In genomic region chr12:31315089-31315725, GRCh38 we compare ENCODE assay signal across 16 cellular contexts. TPM values are rescaled to one million over a fixed set of nuclear protein-coding genes. Genes with fewer than 3 reads are reported as not detected.
DNase-seq lines count a peak whose midpoint lies in the region; ATAC-seq and TF ChIP-seq lines count a peak whose summit lies in the region.
"Had no signal": no experiment of that assay in that cellular context is flagged by ENCODE, and none has a peak within 500 bp of the region (broad histone marks: within the 10 kb centered on the region; RNA-seq: fewer than 3 reads in every experiment).

No MANE protein-coding gene starts in this region.

- H2BK120ac ChIP-seq in H9 (ENCODE audit: low read depth, low read length, poor library complexity, severe bottlenecking) = no peak overlapping the region

- no peak overlapping the region for H4K5ac ChIP-seq in H9 (ENCODE audit: insufficient read length, low read depth, low read length)

- no peaks in the 10 kb centered on the region for H3K27me3 Mint-ChIP-seq in activated CD4-positive, alpha-beta T cell treated with anti-CD3 and anti-CD28 coated beads for 36 hours
- H3K27me3 Mint-ChIP-seq in WTC11 (ENCODE audit: low read depth) (no peaks in the 10 kb centered on the region), H9 (ENCODE audit: low read depth) (no peaks in the 10 kb centered on the region)
- H3K27me3 Mint-ChIP-seq in naive thymus-derived CD4-positive, alpha-beta T cell = no peaks in the 10 kb centered on the region

- no peak overlapping the region for H3K4me2 ChIP-seq in H9 (ENCODE audit: insufficient read depth, insufficient read length, low read length)

- no peak overlapping the region for H4K91ac ChIP-seq in H9 (ENCODE audit: insufficient read length, low read depth, low read length)

- H3K56ac ChIP-seq in H9 (ENCODE audit: insufficient read length, low read depth, low read length) = no peak overlapping the region

- H3K23me2 ChIP-seq in H9 (ENCODE audit: insufficient read length, low read depth, low read length, poor library complexity, severe bottlenecking) = no peaks in the 10 kb centered on the region

- H3K79me1 ChIP-seq in H9 (ENCODE audit: insufficient read depth, low read depth, low read length, poor library complexity, severe bottlenecking) = no peaks in the 10 kb centered on the region

- CTCF ChIA-PET in activated CD4-positive, alpha-beta T cell treated with anti-CD3 and anti-CD28 coated beads for 36 hours (lab: Charles Lee) = interaction anchor here (0.6 to 1.6 kb wide), 3 partner anchors 41 to 282 kb away, joined by 3 to 4 read pairs (median 4); no protein-coding TSS in a partner anchor
- CTCF ChIA-PET in WTC11 (lab: Charles Lee) = interaction anchor here (0.7 kb wide), 1 partner anchor 43 kb away, joined by 6 read pairs; no protein-coding TSS in a partner anchor
- CTCF ChIA-PET in naive thymus-derived CD4-positive, alpha-beta T cell (lab: Charles Lee) = no interaction called here

- intact Hi-C loops in activated CD4-positive, alpha-beta T cell treated with anti-CD3 and anti-CD28 coated beads for 36 hours (cut with DNase I, micrococcal nuclease) = no loop called here
- intact Hi-C loops in naive thymus-derived CD4-positive, alpha-beta T cell (cut with micrococcal nuclease) = loop anchor here in 1 of 2 donors (1.0 kb wide), 1 partner anchor 12 kb away; no protein-coding TSS in a partner anchor

- no peak overlapping the region for H2AK5ac ChIP-seq in H9 (ENCODE audit: insufficient read length, low read length)

- no peak overlapping the region for H3K4me3 ChIP-seq in naive thymus-derived CD4-positive, alpha-beta T cell (ENCODE audit: low read length)
- H3K4me3 ChIP-seq: SJCRH30 had no signal

- no peak overlapping the region for H3K9ac ChIP-seq in H9 (ENCODE audit: extremely low read depth, insufficient read length, low read length)

- H4K8ac ChIP-seq in H9 (replicated peaks; ENCODE audit: insufficient read length, low read depth, low read length) = no peak overlapping the region

- H3K27ac Mint-ChIP-seq in activated CD4-positive, alpha-beta T cell treated with anti-CD3 and anti-CD28 coated beads for 36 hours = peak overlapping the region; percentile 69
- H3K27ac Mint-ChIP-seq in WTC11 = peak overlapping the region; percentile 57
- H3K27ac Mint-ChIP-seq in naive thymus-derived CD4-positive, alpha-beta T cell = peak overlapping the region in 6 of 9 donors; percentile 11 to 80 (median 42)
- peak overlapping the region in 1 of 3 experiments; percentile 54; a peak in 1 of 7 replicates for H3K27ac Mint-ChIP-seq in H9

- WGBS in H9 (ENCODE audit: extremely low coverage, insufficient read length, low lambda C conversion rate) = no CpG with 5 or more reads among the region's 2 CpGs

- H3K23ac ChIP-seq in H9 (ENCODE audit: insufficient read length, low read depth, low read length) = no peak overlapping the region

- peaks cover 19 to 37% of the 10 kb centered on the region in 2 donors for H3K4me1 ChIP-seq in naive thymus-derived CD4-positive, alpha-beta T cell (ENCODE audit: control insufficient read depth in 2 of 2, insufficient read depth in 2 of 2, low read length in 2 of 2)
- peaks cover 7% of the 10 kb centered on the region for H3K4me1 ChIP-seq in H9 (ENCODE audit: insufficient read depth, low read length)

- peaks cover 50% of the 10 kb centered on the region for H3K36me3 Mint-ChIP-seq in activated CD4-positive, alpha-beta T cell treated with anti-CD3 and anti-CD28 coated beads for 36 hours (ENCODE audit: low read depth)
- H3K36me3 Mint-ChIP-seq in WTC11 = peaks cover 30% of the 10 kb centered on the region
- H3K36me3 Mint-ChIP-seq in naive thymus-derived CD4-positive, alpha-beta T cell = peaks cover 0 to 34% (median 22%) of the 10 kb centered on the region in 5 donors
- H3K36me3 Mint-ChIP-seq in H9 (ENCODE audit: insufficient read depth in 1 of 3, low read depth in 3 of 3) = peaks cover 35 to 48% (median 41%) of the 10 kb centered on the region in 3 experiments

- no peak overlapping the region for H3K4ac ChIP-seq in H9 (ENCODE audit: low read depth, low read length)

- H3K14ac ChIP-seq in H9 (ENCODE audit: insufficient read depth, low read length) = no peak overlapping the region

- DNase-seq in activated CD4-positive, alpha-beta T cell treated with anti-CD3 and anti-CD28 coated beads for 36 hours = no peak
- no peak for DNase-seq in activated CD4-positive, alpha-beta T cell treated with anti-CD3 and anti-CD28 coated beads for 4 hours
- DNase-seq in WTC11 (ENCODE audit: low spot score) (no peak), superior temporal gyrus (ENCODE audit: extremely low spot score) (no peak), SW 1271 (lab: John Stamatoyannopoulos, UW) (no peak), H9 (no peak)
- DNase-seq in naive thymus-derived CD4-positive, alpha-beta T cell = no peak
- DNase-seq: activated CD8-positive, alpha-beta memory T cell treated with anti-CD3 and anti-CD28 coated beads for 24 hours; activated naive CD4-positive, alpha-beta T cell treated with anti-CD3 and anti-CD28 coated beads, Interleukin-2, amount 50 U/mL, for 16 hours; brain microvascular endothelial cell; EL; left colon; NCI-H1417 treated with DMSO at 0.1 percent for 48 hours; SJCRH30 had no signal

- H4K20me1 ChIP-seq in H9 (ENCODE audit: control insufficient read depth, insufficient read depth, insufficient read length) = peaks cover 2% of the 10 kb centered on the region

- no peak overlapping the region for H3K27ac ChIP-seq in naive thymus-derived CD4-positive, alpha-beta T cell (ENCODE audit: low read depth, low read length)
- no peak overlapping the region for H3K27ac ChIP-seq in H9 (ENCODE audit: insufficient read length, low read depth, low read length)
- H3K27ac ChIP-seq: brain microvascular endothelial cell, SJCRH30 had no signal

- H3K4me1 Mint-ChIP-seq in activated CD4-positive, alpha-beta T cell treated with anti-CD3 and anti-CD28 coated beads for 36 hours = peaks cover 73% of the 10 kb centered on the region
- H3K4me1 Mint-ChIP-seq in WTC11 (peaks cover 86% of the 10 kb centered on the region), H9 (peaks cover 78 to 87% of the 10 kb centered on the region in 2 experiments)
- H3K4me1 Mint-ChIP-seq in naive thymus-derived CD4-positive, alpha-beta T cell = peaks cover 46 to 88% (median 72%) of the 10 kb centered on the region in 7 donors

- no peaks in the 10 kb centered on the region for H3K9me3 Mint-ChIP-seq in activated CD4-positive, alpha-beta T cell treated with anti-CD3 and anti-CD28 coated beads for 36 hours (ENCODE audit: low read depth)
- no peaks in the 10 kb centered on the region for H3K9me3 Mint-ChIP-seq in WTC11
- peaks cover 0 to 14% (median 0%) of the 10 kb centered on the region in 11 donors for H3K9me3 Mint-ChIP-seq in naive thymus-derived CD4-positive, alpha-beta T cell
- no peaks in the 10 kb centered on the region for H3K9me3 Mint-ChIP-seq in H9
- H3K9me3 Mint-ChIP-seq: CD14-positive monocyte had no signal

- H2BK15ac ChIP-seq in H9 (ENCODE audit: low read depth, low read length) = no peak overlapping the region

- H3K27me3 ChIP-seq in naive thymus-derived CD4-positive, alpha-beta T cell (ENCODE audit: control insufficient read depth in 2 of 2, insufficient read depth in 2 of 2, low read length in 2 of 2) = no peaks in the 10 kb centered on the region
- no peaks in the 10 kb centered on the region for H3K27me3 ChIP-seq in H9 (ENCODE audit: insufficient read depth, low read length)
- H3K27me3 ChIP-seq: brain microvascular endothelial cell, SJCRH30 had no signal

- no peak overlapping the region for H3K4me3 Mint-ChIP-seq in activated CD4-positive, alpha-beta T cell treated with anti-CD3 and anti-CD28 coated beads for 36 hours
- H3K4me3 Mint-ChIP-seq in WTC11 = no peak overlapping the region
- peak overlapping the region in 3 of 10 donors; percentile 21 to 32 (median 30) for H3K4me3 Mint-ChIP-seq in naive thymus-derived CD4-positive, alpha-beta T cell
- peak overlapping the region in 1 of 2 experiments; percentile 38; a peak in 2 of 5 replicates for H3K4me3 Mint-ChIP-seq in H9
- H3K4me3 Mint-ChIP-seq: CD14-positive monocyte had no signal

- H3K79me2 ChIP-seq in H9 (ENCODE audit: insufficient read depth, low read length) = peaks cover 88% of the 10 kb centered on the region

- H3T11ph ChIP-seq in H9 (ENCODE audit: low read length) = no peak overlapping the region

- H3K36me3 ChIP-seq in naive thymus-derived CD4-positive, alpha-beta T cell (ENCODE audit: control insufficient read depth in 2 of 3, insufficient read depth in 3 of 3, low read length in 3 of 3) = no peaks in the 10 kb centered on the region
- H3K36me3 ChIP-seq: brain microvascular endothelial cell had no signal

- no peak overlapping the region for H2BK5ac ChIP-seq in H9 (ENCODE audit: insufficient read length, low read length)

- no peak for ATAC-seq in activated CD4-positive, alpha-beta T cell treated with anti-CD3 and anti-CD28 coated beads for 36 hours
- ATAC-seq in GM21825 (IDR thresholded peaks at IDR 0.05; ENCODE audit: unreplicated experiment) = peak; percentile 31
- no peak for ATAC-seq in WTC11
- no peak for ATAC-seq in naive thymus-derived CD4-positive, alpha-beta T cell
- ATAC-seq: left colon had no signal

- H2BK20ac ChIP-seq in H9 (ENCODE audit: low read depth, low read length, poor library complexity, severe bottlenecking) = no peak overlapping the region

- H3K9me3 ChIP-seq in naive thymus-derived CD4-positive, alpha-beta T cell (ENCODE audit: control insufficient read depth in 2 of 3, low read length in 3 of 3) = no peaks in the 10 kb centered on the region
- no peaks in the 10 kb centered on the region for H3K9me3 ChIP-seq in H9 (ENCODE audit: control insufficient read depth, low read depth, low read length)

- no peak overlapping the region for H2AFZ ChIP-seq in H9 (ENCODE audit: low read length)

- H2BK12ac ChIP-seq in H9 (ENCODE audit: insufficient read length, low read depth, low read length) = no peak overlapping the region

- POLR2A ChIA-PET in activated CD4-positive, alpha-beta T cell treated with anti-CD3 and anti-CD28 coated beads for 36 hours (lab: Charles Lee) = no interaction called here
- POLR2A ChIA-PET in WTC11 (lab: Charles Lee) = interaction anchor here (1.0 to 1.5 kb wide), 3 partner anchors 8 to 56 kb away, joined by 3 to 10 read pairs (median 3); partner anchors contain the start of gene SINHCAF
- POLR2A ChIA-PET in naive thymus-derived CD4-positive, alpha-beta T cell (lab: Charles Lee) = interaction anchor here (0.7 kb wide), 1 partner anchor 11 kb away, joined by 4 read pairs; the partner anchor contains the start of gene SINHCAF

- H3K18ac ChIP-seq in H9 (ENCODE audit: insufficient read length, low read depth, low read length) = no peak overlapping the region

- TF ChIP-seq CTCF in WTC11 (IDR thresholded peaks at IDR 0.05) (no peak), H9 (conservative IDR thresholded peaks at IDR 0.05) (no peak)

TF ChIP-seq in WTC11, 78 proteins besides CTCF, POLR2A, EP300 and RAD21 (continues in another document):
- TF ChIP-seq ZNF396 (CRISPR knock-in tag; IDR thresholded peaks at IDR 0.05; ENCODE audit: borderline replicate concordance) (no peak), MYBL2 (CRISPR knock-in tag; IDR thresholded peaks at IDR 0.05) (no peak), FOXK1 (CRISPR knock-in tag; IDR thresholded peaks at IDR 0.05) (no peak)

RNA-seq across cellular contexts. Expression of gene SINHCAF, which starts 10.7 kb away (rescaled TPM):
- 100 to 1,000 TPM; 187 to 211 TPM for total RNA-seq in activated CD4-positive, alpha-beta T cell treated with anti-CD3 and anti-CD28 coated beads for 36 hours
- total RNA-seq in WTC11 (2021) (407 to 438 TPM (median 424 TPM) in 3 replicates), H9 (2021) (497 and 501 TPM in 2 replicates)
- 100 to 1,000 TPM in 1 of 5 experiments, 10 to 100 TPM in 4; 80.5 to 114 (median 90.8) TPM for total RNA-seq in naive thymus-derived CD4-positive, alpha-beta T cell
- 100 to 1,000 TPM in 1 of 2 donors, 10 to 100 TPM in 1; 47.9 to 101 TPM for polyA plus RNA-seq in naive thymus-derived CD4-positive, alpha-beta T cell
